In genomic region chr5:102531506-102531905, GRCh38 we compare ENCODE assay signal across 12 cellular contexts. TPM values are rescaled to one million over a fixed set of nuclear protein-coding genes. Genes with fewer than 3 reads are reported as not detected.
A peak's percentile ranks its signal among the peaks of the same experiment; 100 is the strongest.
DNase-seq lines count a peak whose midpoint lies in the region; ATAC-seq and TF ChIP-seq lines count a peak whose summit lies in the region.
"Had no signal": no experiment of that assay in that cellular context is flagged by ENCODE, and none has a peak within 500 bp of the region (broad histone marks: within the 10 kb centered on the region; RNA-seq: fewer than 3 reads in every experiment).

No MANE protein-coding gene starts in this region.

- CTCF ChIA-PET in WTC11 (lab: Charles Lee): no interaction called here

- no peaks in the 10 kb centered on the region for H3K27me3 Mint-ChIP-seq in WTC11 (ENCODE audit: low read depth)
- peaks cover 12 to 14% of the 10 kb centered on the region in 2 donors for H3K27me3 Mint-ChIP-seq in effector memory CD8-positive, alpha-beta T cell
- H3K27me3 Mint-ChIP-seq in neural progenitor cell (ENCODE audit: insufficient read depth, low read depth): no peaks in the 10 kb centered on the region

- H3K79me2 ChIP-seq in neural progenitor cell (ENCODE audit: low read depth): no peaks in the 10 kb centered on the region

- no peaks in the 10 kb centered on the region for H3K9me3 ChIP-seq in neural progenitor cell (ENCODE audit: low read depth)

- H3K36me3 Mint-ChIP-seq in WTC11: no peaks in the 10 kb centered on the region
- H3K36me3 Mint-ChIP-seq in stimulated activated effector memory CD8-positive, alpha-beta T cell treated with anti-CD3 and anti-CD28 coated beads, Interleukin-12 subunit alpha, Interleukin-12 subunit beta, amount 100 ng/mL, for 72 hours: no peaks in the 10 kb centered on the region
- H3K36me3 Mint-ChIP-seq in effector memory CD8-positive, alpha-beta T cell (ENCODE audit: insufficient read depth): no peaks in the 10 kb centered on the region
- no peaks in the 10 kb centered on the region for H3K36me3 Mint-ChIP-seq in neural progenitor cell

- no peaks in the 10 kb centered on the region for H3F3A ChIP-seq in neural progenitor cell (ENCODE audit: low read depth)

- H2AFZ ChIP-seq in neural progenitor cell (replicated peaks): no peak overlapping the region

- no peak for DNase-seq in WTC11 (ENCODE audit: low spot score)
- DNase-seq in skeletal muscle cell (ENCODE audit: low read depth): peak; percentile 50
- no peak for DNase-seq in stimulated activated naive CD8-positive, alpha-beta T cell treated with anti-CD3 and anti-CD28 coated beads, Interleukin-15, Interleukin-2, amounts not matched to agents 100 U/mL and 50 U/mL, for 24 hours
- no peak for DNase-seq in stimulated activated effector memory CD8-positive, alpha-beta T cell treated with anti-CD3 and anti-CD28 coated beads, Interleukin-12 subunit alpha, Interleukin-12 subunit beta, amount 100 ng/mL, for 72 hours (ENCODE audit: low spot score in 2 of 2)
- DNase-seq in effector memory CD8-positive, alpha-beta T cell: no peak
- DNase-seq in neural progenitor cell (ENCODE audit: low spot score): no peak
- DNase-seq: dorsolateral prefrontal cortex, NCI-H187 treated with DMSO at 0.1 percent for 48 hours, retina, T-helper 2 cell had no signal

- POLR2A ChIA-PET in WTC11 (lab: Charles Lee): no interaction called here

- no peak overlapping the region for H3K27ac Mint-ChIP-seq in WTC11
- no peak overlapping the region for H3K27ac Mint-ChIP-seq in stimulated activated effector memory CD8-positive, alpha-beta T cell treated with anti-CD3 and anti-CD28 coated beads, Interleukin-12 subunit alpha, Interleukin-12 subunit beta, amount 100 ng/mL, for 72 hours
- no peak overlapping the region for H3K27ac Mint-ChIP-seq in effector memory CD8-positive, alpha-beta T cell
- H3K27ac Mint-ChIP-seq in neural progenitor cell: no peak overlapping the region

- H3K4me1 ChIP-seq in neural progenitor cell: peaks cover 10% of the 10 kb centered on the region

- no peak overlapping the region for H3K9ac ChIP-seq in neural progenitor cell

- ATAC-seq in GM19468 (IDR thresholded peaks at IDR 0.05; ENCODE audit: extremely low read depth, unreplicated experiment) (peak; percentile 78), HG03139 (IDR thresholded peaks at IDR 0.05; ENCODE audit: unreplicated experiment) (peak; percentile 91), WTC11 (no peak)
- no peak for ATAC-seq in stimulated activated naive CD8-positive, alpha-beta T cell treated with anti-CD3 and anti-CD28 coated beads, Interleukin-15, Interleukin-2, amounts not matched to agents 100 U/mL and 50 U/mL, for 24 hours
- ATAC-seq in stimulated activated effector memory CD8-positive, alpha-beta T cell treated with anti-CD3 and anti-CD28 coated beads, Interleukin-12 subunit alpha, Interleukin-12 subunit beta, amount 100 ng/mL, for 72 hours: no peak
- ATAC-seq in effector memory CD8-positive, alpha-beta T cell (replicated peaks): no peak

- H3K4me3 ChIP-seq in skeletal muscle cell (ENCODE audit: low read depth, low read length): no peak overlapping the region
- no peak overlapping the region for H3K4me3 ChIP-seq in neural progenitor cell
- H3K4me3 ChIP-seq: dorsolateral prefrontal cortex had no signal

- no peaks in the 10 kb centered on the region for H4K20me1 ChIP-seq in neural progenitor cell (ENCODE audit: low read depth)

- no peak for TF ChIP-seq CTCF in WTC11 (IDR thresholded peaks at IDR 0.05)
- TF ChIP-seq CTCF in neural progenitor cell (IDR thresholded peaks at IDR 0.05): no peak

- H3K36me3 ChIP-seq in neural progenitor cell: no peaks in the 10 kb centered on the region

- no peaks in the 10 kb centered on the region for H3K27me3 ChIP-seq in neural progenitor cell

- H3K27ac ChIP-seq in neural progenitor cell: no peak overlapping the region
- H3K27ac ChIP-seq: dorsolateral prefrontal cortex had no signal

- no peak overlapping the region for H3K4me3 Mint-ChIP-seq in WTC11
- no peak overlapping the region for H3K4me3 Mint-ChIP-seq in stimulated activated effector memory CD8-positive, alpha-beta T cell treated with anti-CD3 and anti-CD28 coated beads, Interleukin-12 subunit alpha, Interleukin-12 subunit beta, amount 100 ng/mL, for 72 hours
- no peak overlapping the region for H3K4me3 Mint-ChIP-seq in effector memory CD8-positive, alpha-beta T cell
- H3K4me3 Mint-ChIP-seq in neural progenitor cell: no peak overlapping the region

- H3K4me2 ChIP-seq in neural progenitor cell: no peak overlapping the region

- H3K4me1 Mint-ChIP-seq in WTC11 (no peaks in the 10 kb centered on the region), neural progenitor cell (peaks cover 2% of the 10 kb centered on the region)
- H3K4me1 Mint-ChIP-seq in stimulated activated effector memory CD8-positive, alpha-beta T cell treated with anti-CD3 and anti-CD28 coated beads, Interleukin-12 subunit alpha, Interleukin-12 subunit beta, amount 100 ng/mL, for 72 hours: no peaks in the 10 kb centered on the region
- no peaks in the 10 kb centered on the region for H3K4me1 Mint-ChIP-seq in effector memory CD8-positive, alpha-beta T cell (ENCODE audit: low read depth in 2 of 2)

- H3K9me3 Mint-ChIP-seq in WTC11 (no peaks in the 10 kb centered on the region), neural progenitor cell (no peaks in the 10 kb centered on the region)
- no peaks in the 10 kb centered on the region for H3K9me3 Mint-ChIP-seq in stimulated activated effector memory CD8-positive, alpha-beta T cell treated with anti-CD3 and anti-CD28 coated beads, Interleukin-12 subunit alpha, Interleukin-12 subunit beta, amount 100 ng/mL, for 72 hours
- no peaks in the 10 kb centered on the region for H3K9me3 Mint-ChIP-seq in effector memory CD8-positive, alpha-beta T cell

TF ChIP-seq in WTC11, 78 proteins besides CTCF, POLR2A, EP300 and RAD21:
- TF ChIP-seq NFATC4 (CRISPR knock-in tag; IDR thresholded peaks at IDR 0.05) (no peak), GABPB1 (CRISPR knock-in tag; IDR thresholded peaks at IDR 0.05) (peak; percentile 45; the same call in 1 of the 2 replicates), SMAD3 (CRISPR knock-in tag; IDR thresholded peaks at IDR 0.05; ENCODE audit: borderline replicate concordance) (no peak), TEAD4 (CRISPR knock-in tag; IDR thresholded peaks at IDR 0.05) (no peak), SOX15 (CRISPR knock-in tag; IDR thresholded peaks at IDR 0.05) (no peak), KAT7 (CRISPR knock-in tag; IDR thresholded peaks at IDR 0.05; ENCODE audit: borderline replicate concordance) (no peak)
TF ChIP-seq in WTC11: peak in this region for 1.

RNA-seq across cellular contexts. Expression of gene SLCO6A1, which starts 32.7 kb away (rescaled TPM):
- total RNA-seq in WTC11 (2021) (0.39 to 0.64 TPM (median 0.42 TPM) in 3 replicates), neural progenitor cell (ENCODE audit: low replicate concordance) (0.51 and 2.1 TPM in 2 replicates)
- total RNA-seq: dorsolateral prefrontal cortex had no signal

Comparison
In these comparisons a context has a peak if more than half of its experiments do, and no peak if none do; other contexts are left out.
1. ATAC-seq: peak in GM19468 (single experiment) and HG03139 (single experiment); none in WTC11 (single experiment), stimulated activated naive CD8-positive, alpha-beta T cell treated with anti-CD3 and anti-CD28 coated beads, Interleukin-15, Interleukin-2, amounts not matched to agents 100 U/mL and 50 U/mL, for 24 hours (single experiment), stimulated activated effector memory CD8-positive, alpha-beta T cell treated with anti-CD3 and anti-CD28 coated beads, Interleukin-12 subunit alpha, Interleukin-12 subunit beta, amount 100 ng/mL, for 72 hours (single experiment) and effector memory CD8-positive, alpha-beta T cell (single experiment).